24 cellular contexts compared by ENCODE assay signal in the genomic region with DNA sequence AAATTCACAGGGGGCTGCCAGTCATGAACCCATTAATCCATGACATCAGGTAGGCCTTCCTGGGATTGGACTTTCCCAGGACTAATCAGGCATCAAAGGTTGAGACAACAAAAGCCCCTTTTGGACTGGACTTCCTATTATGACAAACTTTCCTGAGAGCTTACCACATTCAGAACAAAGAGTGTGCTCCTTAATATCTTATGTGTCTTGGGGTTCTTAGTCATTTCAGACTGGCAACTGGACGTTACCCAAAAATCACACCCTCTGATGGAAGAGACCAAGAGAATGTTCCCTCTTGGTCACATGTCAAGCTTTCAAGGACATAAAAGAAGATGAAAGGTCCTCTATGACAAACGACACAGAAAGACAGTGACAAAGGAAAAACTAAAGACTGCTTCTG. TPM values are rescaled to one million over a fixed set of nuclear protein-coding genes. Genes with fewer than 3 reads are reported as not detected.
DNase-seq lines count a peak whose midpoint lies in the region; ATAC-seq, FAIRE-seq and TF ChIP-seq lines count a peak whose summit lies in the region.
"Had no signal": no experiment of that assay in that cellular context is flagged by ENCODE, and none has a peak within 500 bp of the region (broad histone marks: within the 10 kb centered on the region; RNA-seq: fewer than 3 reads in every experiment).

No MANE protein-coding gene starts in this region.

- H3K27me3 Mint-ChIP-seq in MCF 10A (ENCODE audit: insufficient read depth, unreplicated experiment): peaks cover 23% of the 10 kb centered on the region
- no peaks in the 10 kb centered on the region for H3K27me3 Mint-ChIP-seq in astrocyte (ENCODE audit: low read depth, unreplicated experiment)
- H3K27me3 Mint-ChIP-seq: CD4-positive, alpha-beta memory T cell; IgD-negative memory B cell had no signal

- no peaks in the 10 kb centered on the region for H3K9me3 ChIP-seq in mammary epithelial cell (replicated peaks; ENCODE audit: insufficient read depth, low read length)
- no peaks in the 10 kb centered on the region for H3K9me3 ChIP-seq in astrocyte (ENCODE audit: insufficient read depth, low read depth, low read length)
- peaks cover 0 to 17% (median 0%) of the 10 kb centered on the region in 11 donors for H3K9me3 ChIP-seq in heart right ventricle
- H3K9me3 ChIP-seq in uterus: no peaks in the 10 kb centered on the region
- H3K9me3 ChIP-seq: A549, BLaER1 had no signal

- H3K79me2 ChIP-seq in mammary epithelial cell (ENCODE audit: insufficient read depth, low read length): no peaks in the 10 kb centered on the region
- H3K79me2 ChIP-seq in astrocyte (ENCODE audit: insufficient read depth, low read length): no peaks in the 10 kb centered on the region

- peak; percentile 24 for DNase-seq in mammary epithelial cell
- DNase-seq in MCF 10A (ENCODE audit: unreplicated experiment): no peak
- DNase-seq in astrocyte (ENCODE audit: low read depth): no peak
- peak; percentile 47 for DNase-seq in kidney tubule cell (ENCODE audit: low spot score)
- DNase-seq in heart right ventricle: no peak
- DNase-seq in NCI-H1092 (lab: John Stamatoyannopoulos, UW): no peak
- no peak for DNase-seq in uterus
- DNase-seq: AML-193; Calu3; CD4-positive, alpha-beta memory T cell; DMS53; HFFc6; KBM-7 had no signal

- no peaks in the 10 kb centered on the region for H3K4me1 ChIP-seq in mammary epithelial cell (ENCODE audit: insufficient read depth, low read length)
- no peaks in the 10 kb centered on the region for H3K4me1 ChIP-seq in astrocyte (ENCODE audit: insufficient read depth, low read length)
- no peaks in the 10 kb centered on the region for H3K4me1 ChIP-seq in heart right ventricle
- no peaks in the 10 kb centered on the region for H3K4me1 ChIP-seq in uterus
- H3K4me1 ChIP-seq: A549, BLaER1 had no signal

- peaks cover 13% of the 10 kb centered on the region for H3K9me3 Mint-ChIP-seq in MCF 10A (ENCODE audit: unreplicated experiment)
- peaks cover 12% of the 10 kb centered on the region for H3K9me3 Mint-ChIP-seq in astrocyte (ENCODE audit: unreplicated experiment)

- TF ChIP-seq POLR2A in uterus (IDR thresholded peaks at IDR 0.05): no peak

- H3K36me3 ChIP-seq in mammary epithelial cell (ENCODE audit: insufficient read depth, low read length): no peaks in the 10 kb centered on the region
- H3K36me3 ChIP-seq in astrocyte (ENCODE audit: insufficient read depth, low read length): no peaks in the 10 kb centered on the region
- H3K36me3 ChIP-seq in heart right ventricle: no peaks in the 10 kb centered on the region
- H3K36me3 ChIP-seq in uterus: no peaks in the 10 kb centered on the region
- H3K36me3 ChIP-seq: BLaER1 had no signal

- intact Hi-C loops in mammary epithelial cell (cut with micrococcal nuclease): no loop called here
- intact Hi-C loops in MCF 10A (cut with micrococcal nuclease): no loop called here
- intact Hi-C loops in heart right ventricle (cut with DNase I): no loop called here
- intact Hi-C loops in uterus (cut with DNase I; ENCODE audit: low total_unique reads): no loop called here

- no peaks in the 10 kb centered on the region for H3K27me3 ChIP-seq in mammary epithelial cell (ENCODE audit: insufficient read depth, low read length)
- H3K27me3 ChIP-seq in astrocyte (ENCODE audit: insufficient read depth, low read length): no peaks in the 10 kb centered on the region
- H3K27me3 ChIP-seq in heart right ventricle: peaks cover 0 to 24% (median 0%) of the 10 kb centered on the region in 7 donors
- H3K27me3 ChIP-seq in uterus: no peaks in the 10 kb centered on the region

- H3K4me1 Mint-ChIP-seq in MCF 10A (ENCODE audit: insufficient read depth, unreplicated experiment) (no peaks in the 10 kb centered on the region), astrocyte (ENCODE audit: low read depth, unreplicated experiment) (peaks cover 3% of the 10 kb centered on the region)
- H3K4me1 Mint-ChIP-seq: CD14-positive monocyte; CD4-positive, alpha-beta memory T cell had no signal

- H3K4me3 ChIP-seq in mammary epithelial cell (replicated peaks in 1 of 3; ENCODE audit: insufficient read depth in 1 of 3, low read depth in 2 of 3, low read length in 3 of 3) (no peak overlapping the region), astrocyte (ENCODE audit: insufficient read depth, low read depth, low read length) (no peak overlapping the region), heart right ventricle (no peak overlapping the region), uterus (no peak overlapping the region)
- H3K4me3 ChIP-seq: A549, BLaER1 had no signal

- no peak for ATAC-seq in GM18858 (IDR thresholded peaks at IDR 0.05; ENCODE audit: unreplicated experiment)
- ATAC-seq in heart right ventricle: no peak
- ATAC-seq: A549, HCT116, HepG2 had no signal

- dilution Hi-C loops in mammary epithelial cell (cut with HindIII; ENCODE audit: low sequenced_read_pairs): no loop called here

- POLR2A ChIA-PET in MCF 10A (lab: Yijun Ruan, JAX): no interaction called here

- H2AFZ ChIP-seq in mammary epithelial cell (ENCODE audit: low read depth, low read length): no peak overlapping the region
- H2AFZ ChIP-seq in astrocyte (ENCODE audit: low read depth, low read length): no peak overlapping the region

- no peak overlapping the region for H3K4me3 Mint-ChIP-seq in MCF 10A (ENCODE audit: unreplicated experiment)
- no peak overlapping the region for H3K4me3 Mint-ChIP-seq in astrocyte (ENCODE audit: unreplicated experiment)
- H3K4me3 Mint-ChIP-seq: CD14-positive monocyte; CD4-positive, alpha-beta memory T cell; HFFc6; IgD-negative memory B cell had no signal

- H3K27ac ChIP-seq in mammary epithelial cell (ENCODE audit: insufficient read depth, low read depth, low read length) (no peak overlapping the region), astrocyte (ENCODE audit: low read depth, low read length) (no peak overlapping the region), heart right ventricle (no peak overlapping the region), uterus (no peak overlapping the region)
- H3K27ac ChIP-seq: 22Rv1, A549, BLaER1 had no signal

- BruUV-seq in mammary epithelial cell (replicated peaks; lab: Mats Ljungman, UMichigan): no TSS peak
- no TSS peak for BruUV-seq in MCF 10A (replicated peaks; lab: Mats Ljungman, UMichigan)

- in situ Hi-C loops in mammary epithelial cell (cut with MboI; ENCODE audit: low sequenced_read_pairs in 2 of 2): no loop called here

- no peaks in the 10 kb centered on the region for H3K36me3 Mint-ChIP-seq in MCF 10A (ENCODE audit: insufficient read depth, unreplicated experiment)
- no peaks in the 10 kb centered on the region for H3K36me3 Mint-ChIP-seq in astrocyte (ENCODE audit: low read depth, unreplicated experiment)
- H3K36me3 Mint-ChIP-seq: CD14-positive monocyte had no signal

- no peak overlapping the region for H3K27ac Mint-ChIP-seq in MCF 10A (ENCODE audit: low read depth, unreplicated experiment)
- H3K27ac Mint-ChIP-seq in astrocyte (ENCODE audit: unreplicated experiment): no peak overlapping the region
- H3K27ac Mint-ChIP-seq: CD14-positive monocyte; CD4-positive, alpha-beta memory T cell; HFFc6; IgD-negative memory B cell had no signal

- H3K9ac ChIP-seq in mammary epithelial cell (ENCODE audit: insufficient read depth, low read length) (no peak overlapping the region), astrocyte (ENCODE audit: low read length) (no peak overlapping the region)
- H3K9ac ChIP-seq: BLaER1 had no signal

- CTCF ChIA-PET in mammary epithelial cell (lab: Charles Lee; ENCODE audit: low non-redundant PET): no interaction called here
- CTCF ChIA-PET in MCF 10A (lab: Yijun Ruan, JAX): interaction anchor here (0.6 to 0.7 kb wide), 2 partner anchors 17 to 32 kb away, joined by 3 read pairs; no protein-coding TSS in a partner anchor

- 82% methylated on average over 2 of the region's 2 CpGs for WGBS in mammary epithelial cell (ENCODE audit: low coverage, missing lambda C conversion rate)
- 33 to 49% methylated on average over 2 of the region's 2 CpGs for WGBS in heart right ventricle, 2 donors

- H4K20me1 ChIP-seq in mammary epithelial cell (ENCODE audit: insufficient read depth, low read length): no peaks in the 10 kb centered on the region
- H4K20me1 ChIP-seq in astrocyte (ENCODE audit: insufficient read depth, low read length): no peaks in the 10 kb centered on the region
- H4K20me1 ChIP-seq: BLaER1 had no signal

- FAIRE-seq in astrocyte (lab: Jason Lieb, UNC): peak; percentile 94
- FAIRE-seq: A549, G401.6, GM19239, H54, HepG2 had no signal

- no peak for TF ChIP-seq CTCF in mammary epithelial cell (conservative IDR thresholded peaks at IDR 0.05 in 1 of 2, IDR thresholded peaks at IDR 0.05 in 1 of 2; ENCODE audit: extremely low read depth in 1 of 2, insufficient read depth in 1 of 2, low read depth in 1 of 2, low read length in 2 of 2)
- TF ChIP-seq CTCF in MCF 10A (IDR thresholded peaks at IDR 0.05; ENCODE audit: unreplicated experiment): no peak
- no peak for TF ChIP-seq CTCF in astrocyte (IDR thresholded peaks at IDR 0.05; ENCODE audit: insufficient read depth, low read depth, low read length)
- TF ChIP-seq CTCF in heart right ventricle (IDR thresholded peaks at IDR 0.05): no peak
- TF ChIP-seq CTCF in uterus (IDR thresholded peaks at IDR 0.05): no peak

- no peak overlapping the region for H3K4me2 ChIP-seq in mammary epithelial cell (ENCODE audit: insufficient read depth, low read depth, low read length)
- H3K4me2 ChIP-seq in astrocyte (ENCODE audit: low read length): no peak overlapping the region
- H3K4me2 ChIP-seq: A549, BLaER1 had no signal

RNA-seq across cellular contexts. Expression of gene PPP1R2C, which starts 31.6 kb away (rescaled TPM):
- not detected for total RNA-seq in mammary epithelial cell
- not detected for polyA plus RNA-seq in mammary epithelial cell
- not detected for polyA minus RNA-seq in mammary epithelial cell
- total RNA-seq in MCF 10A (2022): not detected in 2 replicates
- not detected in 2 replicates for total RNA-seq in astrocyte
- not detected for total RNA-seq in heart right ventricle
- polyA plus RNA-seq in heart right ventricle: not detected
- not detected for total RNA-seq in uterus
- total RNA-seq: Calu3; CD4-positive, alpha-beta memory T cell; HepG2; HFFc6 had no signal
- polyA plus RNA-seq: A549, CD14-positive monocyte, HepG2 had no signal

Comparison
In these comparisons a context has a peak if more than half of its experiments do, and no peak if none do; other contexts are left out.
1. DNase-seq: peak in mammary epithelial cell (single experiment) and kidney tubule cell (single experiment); none in MCF 10A (single experiment), astrocyte (single experiment), heart right ventricle (0 of 2), NCI-H1092 (single experiment) and uterus (0 of 2).